Comparison of ENCODE assay signal across 1 cellular context in genomic region chr22:19731736-19732135, GRCh38.
TF ChIP-seq lines count a peak whose summit lies in the region.

No MANE protein-coding gene starts in this region.

TF ChIP-seq in HEK293, 187 proteins besides CTCF, POLR2A, EP300 and RAD21 (continued from another document):
- TF ChIP-seq, protein P1, sequence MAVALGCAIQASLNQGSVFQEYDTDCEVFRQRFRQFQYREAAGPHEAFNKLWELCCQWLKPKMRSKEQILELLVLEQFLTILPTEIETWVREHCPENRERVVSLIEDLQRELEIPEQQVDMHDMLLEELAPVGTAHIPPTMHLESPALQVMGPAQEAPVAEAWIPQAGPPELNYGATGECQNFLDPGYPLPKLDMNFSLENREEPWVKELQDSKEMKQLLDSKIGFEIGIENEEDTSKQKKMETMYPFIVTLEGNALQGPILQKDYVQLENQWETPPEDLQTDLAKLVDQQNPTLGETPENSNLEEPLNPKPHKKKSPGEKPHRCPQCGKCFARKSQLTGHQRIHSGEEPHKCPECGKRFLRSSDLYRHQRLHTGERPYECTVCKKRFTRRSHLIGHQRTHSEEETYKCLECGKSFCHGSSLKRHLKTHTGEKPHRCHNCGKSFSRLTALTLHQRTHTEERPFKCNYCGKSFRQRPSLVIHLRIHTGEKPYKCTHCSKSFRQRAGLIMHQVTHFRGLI (tag by site-specific recombination; IDR thresholded peaks at IDR 0.05): no peak
